In the genomic region with DNA sequence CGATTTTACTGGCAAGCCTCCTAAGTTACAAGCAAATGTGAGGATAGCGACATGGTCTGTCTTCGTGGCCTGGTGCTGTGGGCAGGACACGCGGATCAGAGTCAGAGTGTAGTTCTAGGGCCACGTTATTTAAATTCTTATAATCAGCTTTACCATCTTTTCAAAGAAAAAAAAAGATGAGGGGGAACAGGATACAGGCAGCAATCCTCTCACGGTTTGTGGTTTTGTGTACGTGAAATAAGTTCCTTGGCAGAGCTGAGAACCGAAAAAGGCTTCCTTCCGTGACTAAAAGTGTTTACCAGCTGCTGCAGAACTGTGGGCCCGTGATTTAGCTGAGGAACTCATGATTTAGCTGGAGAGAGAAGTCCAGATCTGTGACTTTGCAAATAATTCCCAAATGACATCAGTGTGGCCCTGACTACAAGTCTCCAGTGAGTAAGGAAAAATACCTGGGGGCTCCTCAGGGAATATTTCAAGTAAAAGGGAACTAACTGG, we compare ENCODE assay signal across 8 cellular contexts. TPM values are rescaled to one million over a fixed set of nuclear protein-coding genes. Genes with fewer than 3 reads are reported as not detected.
A peak's percentile ranks its signal among the peaks of the same experiment; 100 is the strongest.
DNase-seq lines count a peak whose midpoint lies in the region; ATAC-seq and TF ChIP-seq lines count a peak whose summit lies in the region.

No MANE protein-coding gene starts in this region.

- peaks cover 55% of the 10 kb centered on the region for H3K4me1 Mint-ChIP-seq in CD4-positive, alpha-beta T cell (ENCODE audit: low read depth)
- peaks cover 57% of the 10 kb centered on the region for H3K4me1 Mint-ChIP-seq in activated CD4-positive, alpha-beta T cell treated with anti-CD3 and anti-CD28 coated beads for 36 hours

- POLR2A ChIA-PET in CD4-positive, alpha-beta T cell (lab: Charles Lee): interaction anchor here (0.7 to 4.2 kb wide), 26 partner anchors 9 to 468 kb away, joined by 3 to 132 read pairs (median 7); a partner anchor contains a TSS
- POLR2A ChIA-PET in activated CD4-positive, alpha-beta T cell treated with anti-CD3 and anti-CD28 coated beads for 36 hours (lab: Charles Lee): interaction anchor here (0.8 to 1.0 kb wide), 2 partner anchors 32 to 379 kb away, joined by 3 to 6 read pairs; no protein-coding TSS in a partner anchor

- no peaks in the 10 kb centered on the region for H3K27me3 Mint-ChIP-seq in CD4-positive, alpha-beta T cell
- no peaks in the 10 kb centered on the region for H3K27me3 Mint-ChIP-seq in activated CD4-positive, alpha-beta T cell treated with anti-CD3 and anti-CD28 coated beads for 36 hours

- peak overlapping the region; percentile 91 for H3K27ac Mint-ChIP-seq in CD4-positive, alpha-beta T cell
- H3K27ac Mint-ChIP-seq in activated CD4-positive, alpha-beta T cell treated with anti-CD3 and anti-CD28 coated beads for 36 hours: peak overlapping the region; percentile 85

- TF ChIP-seq CTCF in CD4-positive, alpha-beta T cell (IDR thresholded peaks at IDR 0.05): no peak
- no peak for TF ChIP-seq CTCF in foreskin fibroblast (IDR thresholded peaks at IDR 0.05; ENCODE audit: low read depth, low read length)

- H3K4me3 Mint-ChIP-seq in CD4-positive, alpha-beta T cell: peak overlapping the region; percentile 54
- H3K4me3 Mint-ChIP-seq in activated CD4-positive, alpha-beta T cell treated with anti-CD3 and anti-CD28 coated beads for 36 hours: peak overlapping the region; percentile 22

- no peaks in the 10 kb centered on the region for H3K9me3 Mint-ChIP-seq in CD4-positive, alpha-beta T cell
- H3K9me3 Mint-ChIP-seq in activated CD4-positive, alpha-beta T cell treated with anti-CD3 and anti-CD28 coated beads for 36 hours (ENCODE audit: low read depth): no peaks in the 10 kb centered on the region

- H3K4me3 ChIP-seq in foreskin fibroblast (ENCODE audit: low read depth in 1 of 2, low read length in 2 of 2): no peak overlapping the region

- peak; percentile 93 for ATAC-seq in CD4-positive, alpha-beta T cell (ENCODE audit: poor library complexity)
- ATAC-seq in GM19452 (IDR thresholded peaks at IDR 0.05; ENCODE audit: unreplicated experiment) (peak; percentile 67), HG03457 (IDR thresholded peaks at IDR 0.05; ENCODE audit: unreplicated experiment) (peak; percentile 56)
- ATAC-seq in activated CD4-positive, alpha-beta T cell treated with anti-CD3 and anti-CD28 coated beads for 36 hours: peak; percentile 71

- H3K27ac ChIP-seq in CD4-positive, alpha-beta T cell (ENCODE audit: low read depth, low read length): peak overlapping the region; percentile 58

- no peaks in the 10 kb centered on the region for H3K36me3 Mint-ChIP-seq in CD4-positive, alpha-beta T cell (ENCODE audit: low read depth)
- H3K36me3 Mint-ChIP-seq in activated CD4-positive, alpha-beta T cell treated with anti-CD3 and anti-CD28 coated beads for 36 hours (ENCODE audit: low read depth): peaks cover 2% of the 10 kb centered on the region

- intact Hi-C loops in CD4-positive, alpha-beta T cell (cut with DNase I, micrococcal nuclease): loop anchor here (1.0 to 2.0 kb wide), 6 partner anchors 13 to 95 kb away; no protein-coding TSS in a partner anchor
- intact Hi-C loops in activated CD4-positive, alpha-beta T cell treated with anti-CD3 and anti-CD28 coated beads for 36 hours (cut with DNase I, micrococcal nuclease): loop anchor here (1.0 to 10.0 kb wide), 7 partner anchors 13 to 262 kb away; no protein-coding TSS in a partner anchor

- CTCF ChIA-PET in CD4-positive, alpha-beta T cell (lab: Charles Lee): interaction anchor here (0.6 to 1.4 kb wide), 2 partner anchors 50 to 172 kb away, joined by 3 to 5 read pairs; no protein-coding TSS in a partner anchor
- CTCF ChIA-PET in activated CD4-positive, alpha-beta T cell treated with anti-CD3 and anti-CD28 coated beads for 36 hours (lab: Charles Lee): interaction anchor here (0.7 to 2.0 kb wide), 6 partner anchors 9 to 411 kb away, joined by 3 to 7 read pairs (median 4); a partner anchor contains a TSS

- H3K9me3 ChIP-seq in CD4-positive, alpha-beta T cell (ENCODE audit: control insufficient read depth, low read length): no peaks in the 10 kb centered on the region

- no peaks in the 10 kb centered on the region for H3K27me3 ChIP-seq in CD4-positive, alpha-beta T cell (ENCODE audit: control insufficient read depth, insufficient read depth, low read length)

- DNase-seq in CD4-positive, alpha-beta T cell: peak in 8 of 10 experiments; percentile 27 to 62 (median 41)
- peak; percentile 64 for DNase-seq in activated CD4-positive, alpha-beta T cell treated with anti-CD3 and anti-CD28 coated beads for 36 hours
- DNase-seq in foreskin fibroblast: peak; percentile 47 to 50
- peak; percentile 25 for DNase-seq in stimulated activated CD4-positive, alpha-beta T cell treated with anti-CD3 and anti-CD28 coated beads, Interleukin-2, amount 100 ng/mL, for 4 hours (ENCODE audit: low read depth)
- no peak for DNase-seq in NCI-H2029 (lab: John Stamatoyannopoulos, UW)
- no peak for DNase-seq in SW 1271 (lab: John Stamatoyannopoulos, UW)

RNA-seq across cellular contexts. Expression of a gene that starts 27.2 kb away (rescaled TPM):
- 1 to 10 TPM; 6.1 to 6.5 TPM for total RNA-seq in CD4-positive, alpha-beta T cell
- 1 to 10 TPM; 1.1 to 1.6 TPM for total RNA-seq in activated CD4-positive, alpha-beta T cell treated with anti-CD3 and anti-CD28 coated beads for 36 hours

Comparison
In these comparisons a context has a peak if more than half of its experiments do, and no peak if none do; other contexts are left out.
1. DNase-seq: peak in CD4-positive, alpha-beta T cell (8 of 10), activated CD4-positive, alpha-beta T cell treated with anti-CD3 and anti-CD28 coated beads for 36 hours (single experiment), foreskin fibroblast (2 of 2) and stimulated activated CD4-positive, alpha-beta T cell treated with anti-CD3 and anti-CD28 coated beads, Interleukin-2, amount 100 ng/mL, for 4 hours (single experiment); none in NCI-H2029 (single experiment) and SW 1271 (0 of 2).
2. Peak in every context shown above with its lines, with median percentiles within 50 percentile points of each other: ATAC-seq.